ENCODE assay signal across 23 cellular contexts in the genomic region with DNA sequence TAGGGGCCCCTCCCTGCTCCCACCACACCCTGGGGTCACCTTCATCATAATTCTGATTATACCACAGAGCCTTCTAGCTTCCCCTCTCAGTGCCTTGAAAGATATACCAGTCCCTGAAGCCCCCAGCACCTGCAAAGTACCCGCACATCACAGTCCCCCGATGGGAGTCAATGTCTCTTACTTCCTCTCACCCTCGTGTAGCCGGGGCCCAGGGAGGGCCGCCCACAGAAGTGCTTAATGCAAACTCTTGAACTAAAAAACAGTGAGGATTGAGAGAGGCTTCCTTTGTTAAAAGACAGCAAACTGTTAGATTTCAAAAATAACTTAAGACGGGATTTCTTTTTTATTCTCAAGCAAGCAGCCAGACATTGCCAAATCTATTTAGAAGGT.
"Had no signal": no experiment of that assay in that cellular context is flagged by ENCODE, and none has a peak within 500 bp of the region (broad histone marks: within the 10 kb centered on the region; RNA-seq: fewer than 3 reads in every experiment).

No MANE protein-coding gene starts in this region.

- H3K36me3 ChIP-seq: brain microvascular endothelial cell, ovary, vagina had no signal

- H3K4me3 ChIP-seq: ascending aorta, left lung, lung, ovary, psoas muscle, right atrium auricular region, stomach, transverse colon, vagina had no signal

- H3K9me3 ChIP-seq: ascending aorta, left lung, ovary, psoas muscle, right atrium auricular region, stomach, transverse colon, vagina had no signal

- DNase-seq: activated CD4-positive, alpha-beta T cell treated with anti-CD3 and anti-CD28 coated beads for 4 hours; activated CD4-positive, alpha-beta T cell treated with anti-CD3 and anti-CD28 coated beads, Interleukin-2, amount 50 U/mL, for 48 hours; activated CD4-positive, CD25-positive, alpha-beta regulatory T cell; activated naive CD4-positive, alpha-beta T cell treated with anti-CD3 and anti-CD28 coated beads, Interleukin-2, amount 10 ng/mL, durations not matched to agents 7 days and 5 days; brain microvascular endothelial cell; caudate nucleus; effector memory CD8-positive, alpha-beta T cell; foreskin melanocyte; kidney glomerular epithelial cell; left lung; stimulated activated CD4-positive, alpha-beta T cell treated with anti-CD3 and anti-CD28 coated beads, Interleukin-1b, Interleukin-23, amount 100 ng/mL, for 48 hours; SW 1271; T-helper 17 cell; transverse colon had no signal

- H3K27me3 ChIP-seq: ascending aorta, brain microvascular endothelial cell, left lung, ovary, right atrium auricular region, stomach, transverse colon, vagina had no signal

- H3K27ac ChIP-seq: ascending aorta, brain microvascular endothelial cell, left lung, ovary, psoas muscle, right atrium auricular region, stomach, transverse colon, vagina had no signal

- ATAC-seq: effector memory CD8-positive, alpha-beta T cell; esophagus mucosa; left lung; naive thymus-derived CD8-positive, alpha-beta T cell; psoas muscle; T-helper 17 cell had no signal

- H3K4me1 ChIP-seq: ascending aorta, left lung, psoas muscle, stomach, transverse colon, vagina had no signal
